16 cellular contexts compared by ENCODE assay signal in genomic region chr17:75755205-75755901, GRCh38. TPM values are rescaled to one million over a fixed set of nuclear protein-coding genes. Genes with fewer than 3 reads are reported as not detected.
A peak's percentile ranks its signal among the peaks of the same experiment; 100 is the strongest.
DNase-seq lines count a peak whose midpoint lies in the region; ATAC-seq and TF ChIP-seq lines count a peak whose summit lies in the region.
"Had no signal": no experiment of that assay in that cellular context is flagged by ENCODE, and none has a peak within 500 bp of the region (broad histone marks: within the 10 kb centered on the region; RNA-seq: fewer than 3 reads in every experiment).

No MANE protein-coding gene starts in this region.

- no peak overlapping the region for H2BK5ac ChIP-seq in neuronal stem cell (ENCODE audit: low read length)

- peak overlapping the region; percentile 43 for H3K23ac ChIP-seq in neuronal stem cell (ENCODE audit: low read depth, low read length, poor library complexity)

- H3K27me3 ChIP-seq in neuronal stem cell (ENCODE audit: control insufficient read depth in 3 of 3, insufficient read depth in 3 of 3, low read depth in 1 of 3, low read length in 3 of 3) (peaks cover 0 to 21% (median 5%) of the 10 kb centered on the region in 3 experiments), PC-9 (ENCODE audit: insufficient read depth, low read depth) (no peaks in the 10 kb centered on the region)

- H3K79me2 ChIP-seq in PC-9 (ENCODE audit: low read depth) = no peaks in the 10 kb centered on the region

- H3K14ac ChIP-seq in neuronal stem cell (ENCODE audit: low read length) = no peak overlapping the region

- H4K8ac ChIP-seq in neuronal stem cell (ENCODE audit: low read depth, low read length) = no peak overlapping the region

- H4K20me1 ChIP-seq in PC-9 (ENCODE audit: insufficient read depth) = 0 out of 2 replicates have a peak, but pooled peaks cover 3% of the 10 kb centered on the region

- no peak overlapping the region for H2BK12ac ChIP-seq in neuronal stem cell (ENCODE audit: low read length)

- peak overlapping the region; percentile 67 for H3K4me3 Mint-ChIP-seq in T-helper 1 cell treated with Interleukin-12 subunit alpha and Interleukin-12 subunit beta and Interleukin-4 antibody, amounts not matched to agents 30 μg/mL and 1 μg/mL, for 36 hours
- H3K4me3 Mint-ChIP-seq in IgD-negative memory B cell = peak overlapping the region in 3 of 4 donors; percentile 59 to 94 (median 76)
- H3K4me3 Mint-ChIP-seq in activated T-helper 1 cell treated with anti-CD3 and anti-CD28 coated beads, Interleukin-12 subunit alpha, Interleukin-12 subunit beta, Interleukin-2, Interleukin-4 antibody, amounts not matched to agents 30 ng/mL and 10 ng/mL and 1 ng/mL, durations not matched to agents 14 hours and 24 hours and 36 hours = peak overlapping the region; percentile 38

- no peak overlapping the region for H2BK15ac ChIP-seq in neuronal stem cell (ENCODE audit: low read length)

- H3K4me2 ChIP-seq in neuronal stem cell (ENCODE audit: insufficient read depth, low read length, poor library complexity, severe bottlenecking) (no peak overlapping the region), PC-9 (no peak overlapping the region)

- no peak overlapping the region for H4K91ac ChIP-seq in neuronal stem cell (ENCODE audit: low read depth, low read length, poor library complexity)

- H3K18ac ChIP-seq in neuronal stem cell (ENCODE audit: low read length) = peak overlapping the region; percentile 74

- no peaks in the 10 kb centered on the region for H3K9me2 ChIP-seq in PC-9 (ENCODE audit: insufficient read depth)

- ATAC-seq in GM21786 (IDR thresholded peaks at IDR 0.05; ENCODE audit: unreplicated experiment) = no peak
- ATAC-seq: psoas muscle had no signal

- H3K27ac Mint-ChIP-seq in T-helper 1 cell treated with Interleukin-12 subunit alpha and Interleukin-12 subunit beta and Interleukin-4 antibody, amounts not matched to agents 30 μg/mL and 1 μg/mL, for 36 hours = peak overlapping the region; percentile 12
- H3K27ac Mint-ChIP-seq in IgD-negative memory B cell = no peak overlapping the region
- peak overlapping the region; percentile 70 for H3K27ac Mint-ChIP-seq in activated T-helper 1 cell treated with anti-CD3 and anti-CD28 coated beads, Interleukin-12 subunit alpha, Interleukin-12 subunit beta, Interleukin-2, Interleukin-4 antibody, amounts not matched to agents 30 ng/mL and 10 ng/mL and 1 ng/mL, durations not matched to agents 14 hours and 24 hours and 36 hours

- peaks cover 42% of the 10 kb centered on the region for H3F3A ChIP-seq in PC-9 (ENCODE audit: insufficient read depth, low read depth)

- H3K36me3 ChIP-seq in neuronal stem cell (replicated peaks in 1 of 2; ENCODE audit: control insufficient read depth in 2 of 2, insufficient read depth in 2 of 2, low read length in 2 of 2) = no peaks in the 10 kb centered on the region
- H3K36me3 ChIP-seq in PC-9 (ENCODE audit: low read depth) = no peaks in the 10 kb centered on the region

- H3K9ac ChIP-seq in neuronal stem cell (ENCODE audit: low read depth, low read length, poor library complexity) = peak overlapping the region; percentile 50

- H3K4ac ChIP-seq in neuronal stem cell (ENCODE audit: low read length) = no peak overlapping the region

- TF ChIP-seq CTCF in PC-9 (conservative IDR thresholded peaks at IDR 0.05) = no peak

- no peaks in the 10 kb centered on the region for H3K9me3 ChIP-seq in neuronal stem cell (replicated peaks in 1 of 2; ENCODE audit: control insufficient read depth in 2 of 2, insufficient read depth in 1 of 2, low read depth in 1 of 2, low read length in 2 of 2)
- no peaks in the 10 kb centered on the region for H3K9me3 ChIP-seq in PC-9 (ENCODE audit: insufficient read depth, low read depth)
- H3K9me3 ChIP-seq: psoas muscle, thoracic aorta had no signal

- intact Hi-C loops in activated T-helper 1 cell treated with anti-CD3 and anti-CD28 coated beads, Interleukin-12 subunit alpha, Interleukin-12 subunit beta, Interleukin-2, Interleukin-4 antibody, amounts not matched to agents 30 ng/mL and 10 ng/mL and 1 ng/mL, durations not matched to agents 14 hours and 24 hours and 36 hours (cut with micrococcal nuclease) = no loop called here
- intact Hi-C loops in PC-9 (cut with micrococcal nuclease; ENCODE audit: unreplicated experiment) = no loop called here

- no peaks in the 10 kb centered on the region for H3K36me3 Mint-ChIP-seq in T-helper 1 cell treated with Interleukin-12 subunit alpha and Interleukin-12 subunit beta and Interleukin-4 antibody, amounts not matched to agents 30 μg/mL and 1 μg/mL, for 36 hours (ENCODE audit: low read depth)
- H3K36me3 Mint-ChIP-seq in IgD-negative memory B cell = no peaks in the 10 kb centered on the region
- H3K36me3 Mint-ChIP-seq in activated T-helper 1 cell treated with anti-CD3 and anti-CD28 coated beads, Interleukin-12 subunit alpha, Interleukin-12 subunit beta, Interleukin-2, Interleukin-4 antibody, amounts not matched to agents 30 ng/mL and 10 ng/mL and 1 ng/mL, durations not matched to agents 14 hours and 24 hours and 36 hours (ENCODE audit: low read depth) = peaks cover 3% of the 10 kb centered on the region

- no peak overlapping the region for H2AFZ ChIP-seq in neuronal stem cell (ENCODE audit: low read length)
- H2AFZ ChIP-seq in PC-9 = no peak overlapping the region

- CTCF ChIA-PET in PC-9 (lab: Charles Lee) = no interaction called here

- no peak overlapping the region for H2BK120ac ChIP-seq in neuronal stem cell (ENCODE audit: low read depth, low read length)

- WGBS in neuronal stem cell (ENCODE audit: extremely low coverage in 2 of 2, insufficient read length in 2 of 2, insufficient replicate concordance in 1 of 2), 2 donors = no CpG with 5 or more reads among the region's 20 CpGs

- no peaks in the 10 kb centered on the region for H3K9me3 Mint-ChIP-seq in T-helper 1 cell treated with Interleukin-12 subunit alpha and Interleukin-12 subunit beta and Interleukin-4 antibody, amounts not matched to agents 30 μg/mL and 1 μg/mL, for 36 hours
- no peaks in the 10 kb centered on the region for H3K9me3 Mint-ChIP-seq in IgD-negative memory B cell
- H3K9me3 Mint-ChIP-seq in activated T-helper 1 cell treated with anti-CD3 and anti-CD28 coated beads, Interleukin-12 subunit alpha, Interleukin-12 subunit beta, Interleukin-2, Interleukin-4 antibody, amounts not matched to agents 30 ng/mL and 10 ng/mL and 1 ng/mL, durations not matched to agents 14 hours and 24 hours and 36 hours = no peaks in the 10 kb centered on the region

- peaks cover 5% of the 10 kb centered on the region for H3K4me1 Mint-ChIP-seq in T-helper 1 cell treated with Interleukin-12 subunit alpha and Interleukin-12 subunit beta and Interleukin-4 antibody, amounts not matched to agents 30 μg/mL and 1 μg/mL, for 36 hours (ENCODE audit: low read depth)
- H3K4me1 Mint-ChIP-seq in IgD-negative memory B cell = peaks cover 3 to 10% (median 5%) of the 10 kb centered on the region in 3 donors
- peaks cover 6% of the 10 kb centered on the region for H3K4me1 Mint-ChIP-seq in activated T-helper 1 cell treated with anti-CD3 and anti-CD28 coated beads, Interleukin-12 subunit alpha, Interleukin-12 subunit beta, Interleukin-2, Interleukin-4 antibody, amounts not matched to agents 30 ng/mL and 10 ng/mL and 1 ng/mL, durations not matched to agents 14 hours and 24 hours and 36 hours (ENCODE audit: low read depth)

- peaks cover 4% of the 10 kb centered on the region for H3K27me3 Mint-ChIP-seq in T-helper 1 cell treated with Interleukin-12 subunit alpha and Interleukin-12 subunit beta and Interleukin-4 antibody, amounts not matched to agents 30 μg/mL and 1 μg/mL, for 36 hours (ENCODE audit: low read depth)
- H3K27me3 Mint-ChIP-seq in IgD-negative memory B cell = no peaks in the 10 kb centered on the region
- H3K27me3 Mint-ChIP-seq in activated T-helper 1 cell treated with anti-CD3 and anti-CD28 coated beads, Interleukin-12 subunit alpha, Interleukin-12 subunit beta, Interleukin-2, Interleukin-4 antibody, amounts not matched to agents 30 ng/mL and 10 ng/mL and 1 ng/mL, durations not matched to agents 14 hours and 24 hours and 36 hours (ENCODE audit: insufficient read depth) = peaks cover 9% of the 10 kb centered on the region

- H3K4me1 ChIP-seq in neuronal stem cell (ENCODE audit: control insufficient read depth in 2 of 2, insufficient read depth in 1 of 2, low read depth in 1 of 2, low read length in 2 of 2) = peaks cover 0 to 5% of the 10 kb centered on the region in 2 donors
- no peaks in the 10 kb centered on the region for H3K4me1 ChIP-seq in PC-9 (replicated peaks; ENCODE audit: insufficient read depth)

- no peak for DNase-seq in T-helper 1 cell
- DNase-seq in activated T-helper 1 cell treated with anti-CD3 and anti-CD28 coated beads, Interleukin-12 subunit alpha, Interleukin-12 subunit beta, Interleukin-2, Interleukin-4 antibody, amounts not matched to agents 30 ng/mL and 10 ng/mL and 1 ng/mL, durations not matched to agents 14 hours and 24 hours and 36 hours (ENCODE audit: low spot score) = no peak
- no peak for DNase-seq in neuronal stem cell (ENCODE audit: low spot score)
- DNase-seq in PC-9 = no peak
- no peak for DNase-seq in NOMO-1 treated with dmso at 0.1 percent for 144 hours (lab: John Stamatoyannopoulos, UW; ENCODE audit: unreplicated experiment)
- DNase-seq: ACHN; activated CD8-positive, alpha-beta memory T cell treated with anti-CD3 and anti-CD28 coated beads, Interleukin-2, amount 50 U/mL, for 4 hours; NCI-H1048; NCI-H774; SW 1271 had no signal

- POLR2A ChIA-PET in PC-9 (lab: Charles Lee; ENCODE audit: unreplicated experiment) = no interaction called here

- no TSS peak for BruUV-seq in PC-9 (replicated peaks; lab: Mats Ljungman, UMichigan)

- H3K27ac ChIP-seq in neuronal stem cell (replicated peaks; ENCODE audit: low read length) (no peak overlapping the region), PC-9 (no peak overlapping the region)
- H3K27ac ChIP-seq: psoas muscle, thoracic aorta had no signal

- peak overlapping the region; percentile 63 for H2AK5ac ChIP-seq in neuronal stem cell (ENCODE audit: low read depth, low read length)

- peaks cover 3% of the 10 kb centered on the region for H3K79me1 ChIP-seq in neuronal stem cell (ENCODE audit: low read depth, low read length)

- H3K4me3 ChIP-seq in neuronal stem cell (ENCODE audit: low read length in 2 of 2) = no peak overlapping the region
- H3K4me3 ChIP-seq in PC-9 = no peak overlapping the region
- H3K4me3 ChIP-seq: lung, psoas muscle, thoracic aorta had no signal

RNA-seq across cellular contexts. Expression of gene GALK1, which starts 9.6 kb away (rescaled TPM):
- polyA plus RNA-seq in IgD-negative memory B cell = 18.6 TPM
- 48.0 and 49.3 TPM in 2 replicates for total RNA-seq in activated T-helper 1 cell treated with anti-CD3 and anti-CD28 coated beads, Interleukin-12 subunit alpha, Interleukin-12 subunit beta, Interleukin-2, Interleukin-4 antibody, amounts not matched to agents 30 ng/mL and 10 ng/mL and 1 ng/mL, durations not matched to agents 14 hours and 24 hours and 36 hours
- polyA plus RNA-seq in neuronal stem cell (2013, experiment 1 of 2) = 20.1 TPM
- 18.5 TPM for polyA plus RNA-seq in neuronal stem cell (2013, experiment 2 of 2)
- total RNA-seq in PC-9 (2021) = 12.7 and 12.8 TPM in 2 replicates

RNA-seq across cellular contexts. Expression of gene UNK, which starts 29.3 kb away (rescaled TPM):
- polyA plus RNA-seq in IgD-negative memory B cell = 28.6 TPM
- 26.0 and 26.9 TPM in 2 replicates for total RNA-seq in activated T-helper 1 cell treated with anti-CD3 and anti-CD28 coated beads, Interleukin-12 subunit alpha, Interleukin-12 subunit beta, Interleukin-2, Interleukin-4 antibody, amounts not matched to agents 30 ng/mL and 10 ng/mL and 1 ng/mL, durations not matched to agents 14 hours and 24 hours and 36 hours
- polyA plus RNA-seq in neuronal stem cell (2013, experiment 1 of 2) = 25.1 TPM
- 26.8 TPM for polyA plus RNA-seq in neuronal stem cell (2013, experiment 2 of 2)
- 25.3 and 27.8 TPM in 2 replicates for total RNA-seq in PC-9 (2021)

RNA-seq across cellular contexts. Expression of gene ITGB4, which starts 34.1 kb away (rescaled TPM):
- polyA plus RNA-seq in IgD-negative memory B cell = 0.48 TPM
- 1.4 and 2.7 TPM in 2 replicates for total RNA-seq in activated T-helper 1 cell treated with anti-CD3 and anti-CD28 coated beads, Interleukin-12 subunit alpha, Interleukin-12 subunit beta, Interleukin-2, Interleukin-4 antibody, amounts not matched to agents 30 ng/mL and 10 ng/mL and 1 ng/mL, durations not matched to agents 14 hours and 24 hours and 36 hours
- 1.5 TPM for polyA plus RNA-seq in neuronal stem cell (2013, experiment 1 of 2)
- 2.0 TPM for polyA plus RNA-seq in neuronal stem cell (2013, experiment 2 of 2)
- total RNA-seq in PC-9 (2021) = 448 and 461 TPM in 2 replicates

Comparison
In these comparisons a context has a peak if more than half of its experiments do, and no peak if none do; other contexts are left out.
1. H3K27ac Mint-ChIP-seq: peak in T-helper 1 cell treated with Interleukin-12 subunit alpha and Interleukin-12 subunit beta and Interleukin-4 antibody, amounts not matched to agents 30 μg/mL and 1 μg/mL, for 36 hours (single experiment) and activated T-helper 1 cell treated with anti-CD3 and anti-CD28 coated beads, Interleukin-12 subunit alpha, Interleukin-12 subunit beta, Interleukin-2, Interleukin-4 antibody, amounts not matched to agents 30 ng/mL and 10 ng/mL and 1 ng/mL, durations not matched to agents 14 hours and 24 hours and 36 hours (single experiment); none in IgD-negative memory B cell (0 of 3).
2. RNA of gene ITGB4, which starts 34.1 kb away (total RNA-seq): 448 to 461 TPM in PC-9; 1.4 to 2.7 TPM in activated T-helper 1 cell treated with anti-CD3 and anti-CD28 coated beads, Interleukin-12 subunit alpha, Interleukin-12 subunit beta, Interleukin-2, Interleukin-4 antibody, amounts not matched to agents 30 ng/mL and 10 ng/mL and 1 ng/mL, durations not matched to agents 14 hours and 24 hours and 36 hours; every median in the first group is over 100 times any median in the second.
3. Peak in every context shown above with its lines, with median percentiles within 50 percentile points of each other: H3K4me3 Mint-ChIP-seq.